In the genomic region with DNA sequence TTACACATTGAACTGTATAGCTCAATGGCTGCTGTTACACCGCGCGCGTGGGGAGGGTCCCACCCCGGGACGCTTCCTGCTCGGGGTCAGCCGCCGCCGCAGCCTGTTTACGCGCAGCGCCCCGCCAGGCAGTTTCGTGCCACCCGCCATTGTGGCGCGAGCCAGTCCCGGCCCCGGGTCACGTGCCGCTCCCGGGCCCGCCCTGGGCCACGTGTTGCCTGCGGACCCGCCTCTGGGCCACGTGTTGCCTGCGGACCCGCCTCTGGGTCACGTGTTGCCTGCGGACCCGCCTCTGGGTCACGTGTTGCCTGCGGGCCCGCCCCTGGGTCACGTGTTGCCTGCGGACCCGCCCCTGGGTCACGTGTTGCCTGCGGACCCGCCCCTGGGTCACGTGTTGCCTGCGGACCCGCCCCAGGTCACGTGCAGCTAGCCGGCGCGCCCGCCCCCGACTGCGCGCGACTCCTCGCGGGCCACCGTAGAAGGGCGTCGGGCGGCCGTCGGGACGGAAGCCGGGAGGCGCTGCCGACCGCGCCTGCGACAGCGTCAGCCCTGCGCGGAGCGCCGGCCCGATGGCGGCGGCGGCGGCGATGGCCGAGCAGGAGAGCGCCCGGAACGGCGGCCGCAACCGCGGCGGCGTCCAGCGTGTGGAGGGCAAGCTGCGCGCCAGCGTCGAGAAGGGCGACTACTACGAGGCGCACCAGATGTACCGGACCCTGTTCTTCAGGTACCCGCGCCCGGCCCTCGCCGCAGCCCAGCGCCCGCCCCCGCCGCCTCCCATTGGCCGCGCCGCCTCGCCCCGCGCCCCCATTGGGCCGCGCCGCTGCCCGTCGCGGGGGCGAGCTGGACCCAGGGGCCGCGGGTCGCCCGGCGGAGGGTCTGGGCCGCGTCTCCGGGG, we compare ENCODE assay signal across 8 cellular contexts. TPM values are rescaled to one million over a fixed set of nuclear protein-coding genes. Genes with fewer than 3 reads are reported as not detected.
DNase-seq lines count a peak whose midpoint lies in the region; ATAC-seq and TF ChIP-seq lines count a peak whose summit lies in the region.

TSS of gene GET4 (plus strand) at position 478 of the 895 bp plus-strand sequence. CDS start at position 570, 92 bp downstream.

- intact Hi-C loops in PC-3 (cut with micrococcal nuclease) = loop anchor here (10.0 kb wide), 1 partner anchor 352 kb away; no protein-coding TSS in a partner anchor

- DNase-seq in DMS 273 (lab: John Stamatoyannopoulos, UW; ENCODE audit: unreplicated experiment) = peak; percentile 100
- DNase-seq in HuH-7 (ENCODE audit: low spot score) = peak; percentile 95
- peak; percentile 90 for DNase-seq in PC-3
- DNase-seq in activated T-cell treated with anti-CD3 and anti-CD28 coated beads, Interleukin-2, amount 50 U/mL, for 1 hour = peak; percentile 98
- DNase-seq in stimulated activated CD8-positive, alpha-beta memory T cell treated with anti-CD3 and anti-CD28 coated beads, Interleukin-7, amount 100 ng/mL, for 24 hours (ENCODE audit: low read depth) = peak; percentile 88

- H3K27me3 ChIP-seq in PC-3 (ENCODE audit: low read length) (no peaks in the 10 kb centered on the region), esophagus (ENCODE audit: control insufficient read depth in 1 of 2, insufficient read depth in 2 of 2, low read length in 2 of 2) (no peaks in the 10 kb centered on the region), muscle layer of colon (ENCODE audit: control insufficient read depth in 1 of 2, insufficient read depth in 2 of 2, low read length in 2 of 2) (no peaks in the 10 kb centered on the region)

- POLR2A ChIA-PET in PC-3 (lab: Charles Lee; ENCODE audit: unreplicated experiment) = interaction anchor here (0.6 to 1.0 kb wide), 2 partner anchors 13 to 63 kb away, joined by 4 read pairs; no protein-coding TSS in a partner anchor

- H3K36me3 ChIP-seq in PC-3 (ENCODE audit: low read depth, low read length) (peaks cover 8% of the 10 kb centered on the region; the same call in 1 of the 2 replicates), esophagus (ENCODE audit: control insufficient read depth in 2 of 2, insufficient read depth in 2 of 2, low read length in 1 of 2) (peaks cover 0 to 12% of the 10 kb centered on the region in 2 donors), muscle layer of colon (ENCODE audit: insufficient read depth, low read length) (peaks cover 29% of the 10 kb centered on the region)

- peaks cover 28% of the 10 kb centered on the region for H3K4me1 ChIP-seq in PC-3 (ENCODE audit: insufficient read depth, low read length)
- H3K4me1 ChIP-seq in esophagus (ENCODE audit: control insufficient read depth in 2 of 2, insufficient read depth in 2 of 2, low read length in 1 of 2) = peaks cover 4 to 12% of the 10 kb centered on the region in 2 donors
- H3K4me1 ChIP-seq in muscle layer of colon (ENCODE audit: insufficient read depth, low read length) = peaks cover 49% of the 10 kb centered on the region

- H3K9me3 ChIP-seq in PC-3 (ENCODE audit: low read length) = no peaks in the 10 kb centered on the region
- no peaks in the 10 kb centered on the region for H3K9me3 ChIP-seq in esophagus (ENCODE audit: control insufficient read depth in 2 of 2, insufficient read depth in 1 of 2, low read depth in 1 of 2, low read length in 1 of 2)
- H3K9me3 ChIP-seq in muscle layer of colon (ENCODE audit: low read length) = no peaks in the 10 kb centered on the region

- CTCF ChIA-PET in PC-3 (lab: Charles Lee) = no interaction called here

- H3K27ac ChIP-seq in PC-3 (ENCODE audit: low read length) (peak within 1 kb of the TSS; percentile 30), esophagus (ENCODE audit: low read depth in 2 of 2, low read length in 1 of 2) (peak within 1 kb of the TSS; percentile 94 to 96), muscle layer of colon (ENCODE audit: low read depth, low read length) (peak within 1 kb of the TSS; percentile 72)

- 0 to 1% methylated on average over 67 to 129 of the region's 129 CpGs for WGBS in esophagus, 2 donors

- H2AFZ ChIP-seq in PC-3 (ENCODE audit: low read length) = peak within 1 kb of the TSS; percentile 58; the same call in 1 of the 2 replicates

- peaks cover 14% of the 10 kb centered on the region; the same call in 1 of the 2 replicates for H4K20me1 ChIP-seq in PC-3 (ENCODE audit: low read length)

- H3K4me2 ChIP-seq in PC-3 (ENCODE audit: low read length) = peak within 1 kb of the TSS; percentile 100

- no peak; the same call in 1 of the 2 replicates for TF ChIP-seq CTCF in PC-3 (conservative IDR thresholded peaks at IDR 0.05; ENCODE audit: low read depth, low read length)

- H3F3A ChIP-seq in PC-3 (ENCODE audit: low read length, unreplicated experiment) = peaks cover 6% of the 10 kb centered on the region

- H3K9me2 ChIP-seq in PC-3 (replicated peaks; ENCODE audit: low read length) = no peaks in the 10 kb centered on the region

- H3K4me3 ChIP-seq in PC-3 (ENCODE audit: low read length) = peak within 1 kb of the TSS; percentile 97
- peak within 1 kb of the TSS; percentile 88 to 96 for H3K4me3 ChIP-seq in esophagus (ENCODE audit: low read depth in 1 of 2, low read length in 2 of 2)
- peak within 1 kb of the TSS; percentile 61 to 86 for H3K4me3 ChIP-seq in muscle layer of colon (ENCODE audit: low read depth in 1 of 2, low read length in 2 of 2)

- ATAC-seq in GM21447 (IDR thresholded peaks at IDR 0.05; ENCODE audit: unreplicated experiment) = peak; percentile 66
- ATAC-seq in PC-3 = peak; percentile 80

- H3K9ac ChIP-seq in PC-3 (ENCODE audit: low read length) (peak within 1 kb of the TSS; percentile 88), muscle layer of colon (ENCODE audit: low read length) (peak within 1 kb of the TSS; percentile 78)

- no TSS peak for BruUV-seq in PC-3 (replicated peaks; lab: Mats Ljungman, UMichigan)

- peaks cover 44% of the 10 kb centered on the region for H3K79me2 ChIP-seq in PC-3 (ENCODE audit: low read length)

RNA-seq across cellular contexts. Expression of gene GET4, which starts in this region (rescaled TPM):
- 96.7 and 115 TPM in 2 replicates for total RNA-seq in PC-3 (2014; rRNA removed)
- 10 to 100 TPM; 43.2 to 44.5 TPM for polyA plus RNA-seq in esophagus

Comparison
In these comparisons a context has a peak if more than half of its experiments do, and no peak if none do; other contexts are left out.
1. Peak in every context shown above with its lines: DNase-seq, ATAC-seq, H3K4me3 ChIP-seq and H3K27ac ChIP-seq.
2. H3K27ac ChIP-seq: peak in every context shown above with its lines; median percentile 95 in esophagus; 72 in muscle layer of colon; 30 in PC-3.